8 cellular contexts compared by ENCODE assay signal in genomic region chr5:32709789-32710334, GRCh38. TPM values are rescaled to one million over a fixed set of nuclear protein-coding genes. Genes with fewer than 3 reads are reported as not detected.
DNase-seq lines count a peak whose midpoint lies in the region; ATAC-seq, FAIRE-seq and TF ChIP-seq lines count a peak whose summit lies in the region.

No MANE protein-coding gene starts in this region.

- no peaks in the 10 kb centered on the region for H4K20me1 ChIP-seq in IMR-90 (ENCODE audit: insufficient read depth, low read length)
- H4K20me1 ChIP-seq in K562 (replicated peaks; ENCODE audit: control insufficient read depth, insufficient read depth, low read length) = no peaks in the 10 kb centered on the region

- peak overlapping the region; percentile 79 for H3K23ac ChIP-seq in IMR-90 (ENCODE audit: low read depth, low read length)

- peak overlapping the region; percentile 66 for H3K56ac ChIP-seq in IMR-90 (ENCODE audit: extremely low read depth, insufficient read depth, low read length)

- H2BK5ac ChIP-seq in IMR-90 (ENCODE audit: low read depth, low read length, poor library complexity, severe bottlenecking) = peak overlapping the region; percentile 70

- BruUV-seq in IMR-90 (replicated peaks; lab: Mats Ljungman, UMichigan) = no TSS peak
- no TSS peak for BruUV-seq in K562 (replicated peaks; lab: Mats Ljungman, UMichigan)

- no peak for TF ChIP-seq EP300 in K562 (IDR thresholded peaks at IDR 0.05; ENCODE audit: low read length)

- no peak overlapping the region; the same call in 1 of the 2 replicates for H2AK5ac ChIP-seq in IMR-90 (ENCODE audit: low read depth, low read length)

- H2BK20ac ChIP-seq in IMR-90 (ENCODE audit: low read depth, low read length) = peak overlapping the region; percentile 82

- H2AK9ac ChIP-seq in IMR-90 (replicated peaks; ENCODE audit: low read depth, low read length, poor library complexity) = peak overlapping the region; percentile 83

- dilution Hi-C loops in IMR-90 (cut with HindIII; ENCODE audit: low sequenced_read_pairs, unreplicated experiment) = no loop called here

- H3K9ac ChIP-seq in IMR-90 (ENCODE audit: low read depth, low read length) (peak overlapping the region; percentile 82), K562 (ENCODE audit: insufficient read depth in 1 of 2, low read depth in 2 of 2, low read length in 2 of 2) (peak overlapping the region in 1 of 2 experiments; percentile 60; a peak in 2 of 4 replicates)

- peak overlapping the region; percentile 84 to 85 for H4K8ac ChIP-seq in IMR-90 (ENCODE audit: low read depth in 2 of 2, low read length in 2 of 2)

- H4K91ac ChIP-seq in IMR-90 (ENCODE audit: insufficient read depth, low read depth, low read length) = peak overlapping the region; percentile 96

- peak; percentile 65; the same call in 1 of the 2 replicates for TF ChIP-seq POLR2A in IMR-90 (IDR thresholded peaks at IDR 0.05; ENCODE audit: low read depth, low read length)
- no peak for TF ChIP-seq POLR2A in K562 (conservative IDR thresholded peaks at IDR 0.05)

- H3K79me2 ChIP-seq in K562 (ENCODE audit: control insufficient read depth, insufficient read depth, low read length) = no peaks in the 10 kb centered on the region

- POLR2A ChIA-PET in IMR-90 (lab: Charles Lee; ENCODE audit: unreplicated experiment) = no interaction called here
- POLR2A ChIA-PET in K562 (lab: Yijun Ruan, JAX) = no interaction called here

- peak; percentile 69 for ATAC-seq in GM19035 (IDR thresholded peaks at IDR 0.05; ENCODE audit: unreplicated experiment)
- ATAC-seq in IMR-90 (ENCODE audit: low read depth) = peak; percentile 62
- peak; percentile 76 for ATAC-seq in RWPE2 (ENCODE audit: low read depth)
- ATAC-seq in K562 = peak; percentile 90
- no peak for ATAC-seq in HG02870 (IDR thresholded peaks at IDR 0.05; ENCODE audit: unreplicated experiment)

- intact Hi-C loops in IMR-90 (cut with micrococcal nuclease) = loop anchor here (1.0 to 5.0 kb wide), 7 partner anchors 82 to 713 kb away; no protein-coding TSS in a partner anchor
- intact Hi-C loops in K562 (cut with micrococcal nuclease) = loop anchor here (5.0 to 10.0 kb wide), 2 partner anchors 235 to 712 kb away; no protein-coding TSS in a partner anchor

- H3K36me3 ChIP-seq in IMR-90 (ENCODE audit: control insufficient read depth, insufficient read depth, low read length) (0 out of 2 replicates have a peak, but pooled peaks cover 1% of the 10 kb centered on the region), RWPE2 (ENCODE audit: low read depth) (no peaks in the 10 kb centered on the region), K562 (ENCODE audit: control insufficient read depth, insufficient read depth, low read length) (no peaks in the 10 kb centered on the region)

- H3K4me1 ChIP-seq in IMR-90 (ENCODE audit: control insufficient read depth, insufficient read depth, low read length) = no peaks in the 10 kb centered on the region; the same call in none of the 2 replicates
- H3K4me1 ChIP-seq in RWPE2 (ENCODE audit: insufficient read depth, poor library complexity, severe bottlenecking) = no peaks in the 10 kb centered on the region
- H3K4me1 ChIP-seq in K562 (replicated peaks in 1 of 2; ENCODE audit: control insufficient read depth in 2 of 2, insufficient read depth in 2 of 2, low read length in 2 of 2) = peaks cover 0 to 27% of the 10 kb centered on the region in 2 experiments; a peak in 2 of 5 replicates

- H3K27ac ChIP-seq in IMR-90 (ENCODE audit: insufficient read depth, low read length) = peak overlapping the region; percentile 80
- H3K27ac ChIP-seq in RWPE2 (ENCODE audit: poor library complexity, severe bottlenecking) = no peak overlapping the region
- H3K27ac ChIP-seq in K562 (ENCODE audit: extremely low read depth, low read depth, low read length) = no peak overlapping the region

- H3K9me3 ChIP-seq in IMR-90 (ENCODE audit: control insufficient read depth, insufficient read depth, low read length) = no peaks in the 10 kb centered on the region
- no peaks in the 10 kb centered on the region for H3K9me3 ChIP-seq in RWPE2 (ENCODE audit: severe bottlenecking)
- no peaks in the 10 kb centered on the region for H3K9me3 ChIP-seq in K562 (replicated peaks; ENCODE audit: control insufficient read depth, insufficient read depth, low read depth, low read length)

- peak; percentile 88 for FAIRE-seq in K562 (lab: Jason Lieb, UNC)

- no peaks in the 10 kb centered on the region; the same call in 1 of the 2 replicates for H3K9me1 ChIP-seq in IMR-90 (ENCODE audit: insufficient read depth, low read length)
- no peaks in the 10 kb centered on the region for H3K9me1 ChIP-seq in K562 (ENCODE audit: control insufficient read depth, insufficient read depth, low read length)

- peak overlapping the region; percentile 84 for H3K4me3 ChIP-seq in IMR-90 (ENCODE audit: insufficient read depth, low read depth, low read length)
- H3K4me3 ChIP-seq in RWPE2 (ENCODE audit: severe bottlenecking) = peak overlapping the region; percentile 40
- peak overlapping the region; percentile 27 for H3K4me3 ChIP-seq in K562
- H3K4me3 ChIP-seq in iPS-11a (ENCODE audit: low read depth, low read length) = peak overlapping the region; percentile 35

- peak overlapping the region; percentile 75 for H3K4ac ChIP-seq in IMR-90 (ENCODE audit: low read depth, low read length)

- H3K79me1 ChIP-seq in IMR-90 (ENCODE audit: low read depth in 1 of 2, low read length in 2 of 2) = no peaks in the 10 kb centered on the region; a peak in 2 of 4 replicates

- H3K14ac ChIP-seq in IMR-90 (replicated peaks; ENCODE audit: low read depth, low read length) = peak overlapping the region; percentile 37

- in situ Hi-C loops in IMR-90 (cut with MboI; ENCODE audit: low sequenced_read_pairs) = loop anchor here (10.0 kb wide), 2 partner anchors 205 to 465 kb away; no protein-coding TSS in a partner anchor
- in situ Hi-C loops in K562 (cut with MboI) = no loop called here

- H3K4me2 ChIP-seq in IMR-90 (ENCODE audit: low read depth, low read length) = peak overlapping the region; percentile 94
- H3K4me2 ChIP-seq in K562 (ENCODE audit: insufficient read depth, low read length) = peak overlapping the region; percentile 77

- H2BK15ac ChIP-seq in IMR-90 (ENCODE audit: low read depth, low read length) = peak overlapping the region; percentile 75; the same call in 2 of the 3 replicates

- no peaks in the 10 kb centered on the region for H3K27me3 ChIP-seq in IMR-90 (ENCODE audit: control insufficient read depth, insufficient read depth, low read length)
- peaks cover 26% of the 10 kb centered on the region for H3K27me3 ChIP-seq in RWPE2 (ENCODE audit: insufficient read depth, poor library complexity, severe bottlenecking)
- peaks cover 17 to 46% of the 10 kb centered on the region in 2 experiments for H3K27me3 ChIP-seq in K562 (ENCODE audit: control insufficient read depth in 2 of 2, insufficient read depth in 2 of 2, low read length in 2 of 2)

- peak overlapping the region; percentile 80 for H4K5ac ChIP-seq in IMR-90 (ENCODE audit: low read depth, low read length)

- CTCF ChIA-PET in IMR-90 (lab: Yijun Ruan, JAX) (interaction anchor here (0.5 to 1.8 kb wide), 6 partner anchors 145 to 713 kb away, joined by 3 to 6 read pairs (median 3); no protein-coding TSS in a partner anchor), K562 (lab: Yijun Ruan, JAX; ENCODE audit: low intra/inter-chr PET ratio) (interaction anchor here (0.6 to 1.2 kb wide), 2 partner anchors 588 to 713 kb away, joined by 3 read pairs; no protein-coding TSS in a partner anchor)

- TF ChIP-seq RAD21 in IMR-90 (IDR thresholded peaks at IDR 0.05; ENCODE audit: low read length) = peak; percentile 50
- peak in 1 of 2 experiments; percentile 33; a peak in 1 of 4 replicates for TF ChIP-seq RAD21 in K562 (CRISPR knock-in tag; conservative IDR thresholded peaks at IDR 0.05 in 1 of 2, IDR thresholded peaks at IDR 0.05 in 1 of 2)

- TF ChIP-seq CTCF in IMR-90 (conservative IDR thresholded peaks at IDR 0.05; ENCODE audit: low read depth, low read length) (peak; percentile 75), RWPE2 (IDR thresholded peaks at IDR 0.05; ENCODE audit: poor library complexity, severe bottlenecking) (peak; percentile 94), K562 (IDR thresholded peaks at IDR 0.05 in 2 of 3, conservative IDR thresholded peaks at IDR 0.05 in 1 of 3; ENCODE audit: insufficient read depth in 2 of 3, low read depth in 1 of 3, low read length in 3 of 3) (peak; percentile 59 to 72 (median 66))

- H2BK120ac ChIP-seq in IMR-90 (ENCODE audit: low read depth, low read length) = peak overlapping the region; percentile 84

- H2AFZ ChIP-seq in IMR-90 (replicated peaks; ENCODE audit: low read length, poor library complexity) (peak overlapping the region; percentile 96), K562 (ENCODE audit: low read depth, low read length) (peak overlapping the region; percentile 73)

- H3K18ac ChIP-seq in IMR-90 (ENCODE audit: low read depth, low read length) = peak overlapping the region; percentile 84

- DNase-seq in Ammon's horn (ENCODE audit: low spot score) (peak; percentile 69), IMR-90 (peak; percentile 79), RWPE2 (ENCODE audit: low spot score) (peak; percentile 81), K562 (ENCODE audit: extremely low read depth in 1 of 4, low spot score in 3 of 4) (peak; percentile 47 to 72 (median 60)), renal cortical epithelial cell (ENCODE audit: low read depth) (peak; percentile 59)

- WGBS in IMR-90 (ENCODE audit: extremely low coverage in 2 of 2, insufficient read length in 1 of 2), 2 experiments = 4% methylated on average over 17 of the region's 39 CpGs; no CpG with 5 or more reads in 1 of the 2 experiments
- WGBS in K562 (ENCODE audit: insufficient coverage, low coverage, missing lambda C conversion rate) = 8% methylated on average over 38 of the region's 39 CpGs

RNA-seq across cellular contexts. Expression of gene NPR3, which starts 1.3 kb away (rescaled TPM):
- total RNA-seq in IMR-90 (2012; rRNA removed) = 88.2 and 89.4 TPM in 2 replicates
- 23.2 and 24.6 TPM in 2 replicates for polyA plus RNA-seq in IMR-90 (2012; rRNA removed)
- 7.5 and 12.4 TPM in 2 replicates for polyA plus RNA-seq in IMR-90 (2012; cell fraction: cytosol; rRNA removed)
- 12.3 and 16.2 TPM in 2 replicates for polyA plus RNA-seq in IMR-90 (2012; cell fraction: nucleus; rRNA removed; ENCODE audit: low replicate concordance)
- total RNA-seq in K562 (2011; cell fraction: chromatin; rRNA removed; ENCODE audit: low replicate concordance) = 0.14 and 0.42 TPM in 2 replicates
- 0.13 TPM in 1 of 2 replicates, not detected in the other for total RNA-seq in K562 (2011; cell fraction: nucleolus; rRNA removed)
- 0.15 TPM in 1 of 2 replicates, not detected in the other for total RNA-seq in K562 (2011; cell fraction: nucleoplasm; rRNA removed)
- 0.05 TPM in 1 of 2 replicates, not detected in the other for total RNA-seq in K562 (2014; rRNA removed)
- total RNA-seq in K562 (2014; rRNA removed; fragmentation: Illumina TruSeq; extraction: Trizol) = 0.03 and 0.11 TPM in 2 replicates
- total RNA-seq in K562 (2015; rRNA removed; fragmentation: Illumina TruSeq; extraction: Trizol) = 0.04 TPM in 1 of 2 replicates, not detected in the other
- 0.04 TPM in 1 of 2 replicates, not detected in the other for total RNA-seq in K562 (2021)
- 0.03 and 0.05 TPM in 2 replicates for polyA plus RNA-seq in K562 (2011; rRNA removed)
- polyA plus RNA-seq in K562 (2011; cell fraction: cytosol; rRNA removed) = 0.01 TPM in 1 of 2 replicates, not detected in the other
- 0.07 and 0.10 TPM in 2 replicates for polyA plus RNA-seq in K562 (2011; cell fraction: nucleus; rRNA removed)
- polyA plus RNA-seq in K562 (2012) = 0.07 and 0.08 TPM in 2 replicates
- polyA plus RNA-seq in K562 (2014; fragmentation: Illumina TruSeq; extraction: Trizol) = 0.03 TPM in 1 of 2 replicates, not detected in the other
- polyA plus RNA-seq in K562 (2014; fragmentation: Nextera tagmentation; extraction: Ambion mirVana) = not detected
- polyA plus RNA-seq in K562 (2014; rRNA removed) = 0.01 TPM in 1 of 2 replicates, not detected in the other
- polyA minus RNA-seq in K562 (2011; rRNA and poly(A)+ RNA removed) = 0.03 and 0.04 TPM in 2 replicates
- not detected in 2 replicates for polyA minus RNA-seq in K562 (2011; cell fraction: cytosol; rRNA and poly(A)+ RNA removed)
- polyA minus RNA-seq in K562 (2011; cell fraction: nucleus; rRNA and poly(A)+ RNA removed) = 0.13 and 0.22 TPM in 2 replicates
- total RNA-seq in renal cortical epithelial cell = 2.8 and 16.0 TPM in 2 replicates

Comparison
In these comparisons a context has a peak if more than half of its experiments do, and no peak if none do; other contexts are left out.
1. H3K4me3 ChIP-seq: peak in every context shown above with its lines; median percentile 84 in IMR-90; 40 in RWPE2; 35 in iPS-11a; 27 in K562.